14 cellular contexts compared by ENCODE assay signal in genomic region chr19:2629491-2630351, GRCh38.
DNase-seq lines count a peak whose midpoint lies in the region; ATAC-seq, FAIRE-seq and TF ChIP-seq lines count a peak whose summit lies in the region.
"Had no signal": no experiment of that assay in that cellular context is flagged by ENCODE, and none has a peak within 500 bp of the region (broad histone marks: within the 10 kb centered on the region; RNA-seq: fewer than 3 reads in every experiment).

No MANE protein-coding gene starts in this region.

- BruUV-seq in HepG2 (replicated peaks; lab: Mats Ljungman, UMichigan), result no TSS peak

- H3K4me2 ChIP-seq in HepG2 (ENCODE audit: low read depth, low read length), result peak overlapping the region; percentile 65

- H3K4me3 Mint-ChIP-seq in IgD-negative memory B cell, result peak overlapping the region; percentile 41 to 90 (median 67)
- peak overlapping the region; percentile 39 for H3K4me3 Mint-ChIP-seq in stimulated activated memory B cell treated with anti-CD40 and anti-IgM and Interleukin-4, amounts not matched to agents 10 μg/mL and 1 μg/mL and 100 μg/mL, for 72 hours
- H3K4me3 Mint-ChIP-seq: activated naive CD8-positive, alpha-beta T cell treated with anti-CD3 and anti-CD28 coated beads, Interleukin-2, amount 10 ng/mL, durations not matched to agents 7 days and 5 days; endodermal cell had no signal

- H3K27ac Mint-ChIP-seq in IgD-negative memory B cell, result peak overlapping the region; percentile 92 to 97 (median 96)
- peak overlapping the region; percentile 93 for H3K27ac Mint-ChIP-seq in stimulated activated memory B cell treated with anti-CD40 and anti-IgM and Interleukin-4, amounts not matched to agents 10 μg/mL and 1 μg/mL and 100 μg/mL, for 72 hours
- H3K27ac Mint-ChIP-seq: activated naive CD8-positive, alpha-beta T cell treated with anti-CD3 and anti-CD28 coated beads, Interleukin-2, amount 10 ng/mL, durations not matched to agents 7 days and 5 days; endodermal cell had no signal

- no peaks in the 10 kb centered on the region for H4K20me1 ChIP-seq in HepG2 (ENCODE audit: insufficient read depth, low read length)

- peak; percentile 11; the same call in 1 of the 3 replicates for ATAC-seq in HepG2
- no peak for ATAC-seq in stimulated activated memory B cell treated with anti-CD40 and anti-IgM and Interleukin-4, amounts not matched to agents 10 μg/mL and 1 μg/mL and 100 μg/mL, for 72 hours
- ATAC-seq in HG03342 (IDR thresholded peaks at IDR 0.05; ENCODE audit: unreplicated experiment), result no peak

- H3K4me1 ChIP-seq in HepG2 (ENCODE audit: insufficient read depth, low read length), result peaks cover 62% of the 10 kb centered on the region

- H3K27me3 ChIP-seq in HepG2 (ENCODE audit: control insufficient read depth in 1 of 2, insufficient read depth in 2 of 2, low read length in 2 of 2), result no peaks in the 10 kb centered on the region

- no peak overlapping the region for H2AFZ ChIP-seq in HepG2 (ENCODE audit: low read length)

- H3K36me3 ChIP-seq in HepG2 (replicated peaks in 1 of 2; ENCODE audit: control insufficient read depth in 1 of 2, insufficient read depth in 2 of 2, low read length in 2 of 2), result no peaks in the 10 kb centered on the region

- no peak for TF ChIP-seq CTCF in HepG2 (CRISPR knock-in tag; IDR thresholded peaks at IDR 0.05)

- peak overlapping the region; percentile 4 for H3K27ac ChIP-seq in HepG2 (ENCODE audit: extremely low read length, insufficient read depth, low read length)

- H3K4me1 Mint-ChIP-seq in IgD-negative memory B cell, result peaks cover 72 to 81% (median 75%) of the 10 kb centered on the region in 3 donors
- peaks cover 95% of the 10 kb centered on the region for H3K4me1 Mint-ChIP-seq in stimulated activated memory B cell treated with anti-CD40 and anti-IgM and Interleukin-4, amounts not matched to agents 10 μg/mL and 1 μg/mL and 100 μg/mL, for 72 hours
- H3K4me1 Mint-ChIP-seq: endodermal cell had no signal

- no peak for TF ChIP-seq RAD21 in HepG2 (CRISPR knock-in tag; IDR thresholded peaks at IDR 0.05)

- peaks cover 0 to 9% (median 0%) of the 10 kb centered on the region in 3 donors for H3K9me3 Mint-ChIP-seq in IgD-negative memory B cell
- H3K9me3 Mint-ChIP-seq in stimulated activated memory B cell treated with anti-CD40 and anti-IgM and Interleukin-4, amounts not matched to agents 10 μg/mL and 1 μg/mL and 100 μg/mL, for 72 hours, result peaks cover 6% of the 10 kb centered on the region

- WGBS in HepG2 (ENCODE audit: low lambda C conversion rate), result 26% methylated on average over 16 of the region's 16 CpGs

- peak; percentile 85 for DNase-seq in SKM-1 treated with dmso at 0.1 percent for 144 hours (lab: John Stamatoyannopoulos, UW; ENCODE audit: unreplicated experiment)
- peak; percentile 58 for DNase-seq in HepG2 (ENCODE audit: low spot score)
- no peak for DNase-seq in NCI-H1092 treated with DMSO at 0.1 percent for 48 hours (lab: John Stamatoyannopoulos, UW)
- DNase-seq in GM19240 (ENCODE audit: insufficient read length, low spot score), result no peak
- no peak for DNase-seq in COR-L47 (lab: John Stamatoyannopoulos, UW)
- DNase-seq: activated CD4-positive, CD25-positive, alpha-beta regulatory T cell treated with anti-CD3 and anti-CD28 coated beads, Interleukin-2, amount 50 U/mL, for 72 hours; activated naive CD8-positive, alpha-beta T cell treated with anti-CD3 and anti-CD28 coated beads, Interleukin-2, amount 10 ng/mL, durations not matched to agents 7 days and 5 days; endodermal cell; hypothalamus; NCI-H1930; stimulated activated CD4-positive, alpha-beta T cell treated with anti-CD3 and anti-CD28 coated beads, Interleukin-4, amount 100 ng/mL, for 4 hours had no signal

- peaks cover 11% of the 10 kb centered on the region for H3K9me3 ChIP-seq in HepG2 (ENCODE audit: low read length)

- CTCF ChIA-PET in HepG2 (lab: Yijun Ruan, JAX; ENCODE audit: low intra/inter-chr PET ratio, low total read pairs), result no interaction called here

- FAIRE-seq in HepG2 (lab: Jason Lieb, UNC), result no peak

- no peak for TF ChIP-seq EP300 in HepG2 (IDR thresholded peaks at IDR 0.05; ENCODE audit: low read depth in 2 of 2, low read length in 2 of 2)
- TF ChIP-seq EP300 in HepG2 (CRISPR knock-in tag; IDR thresholded peaks at IDR 0.05; ENCODE audit: borderline replicate concordance), result no peak

- peaks cover 11% of the 10 kb centered on the region for H3K36me3 Mint-ChIP-seq in IgD-negative memory B cell
- H3K36me3 Mint-ChIP-seq in stimulated activated memory B cell treated with anti-CD40 and anti-IgM and Interleukin-4, amounts not matched to agents 10 μg/mL and 1 μg/mL and 100 μg/mL, for 72 hours, result peaks cover 23% of the 10 kb centered on the region

- POLR2A ChIA-PET in HepG2 (lab: Yijun Ruan, JAX), result interaction anchor here (0.6 to 1.5 kb wide), 4 partner anchors 9 to 153 kb away, joined by 3 to 6 read pairs (median 5); partner anchors contain the start of gene GADD45B

- H3K4me3 ChIP-seq in HepG2 (replicated peaks in 1 of 3; ENCODE audit: insufficient read depth in 1 of 3, low read depth in 2 of 3, low read length in 3 of 3), result peak overlapping the region in 1 of 3 experiments; percentile 17; a peak in 1 of 6 replicates

- H3K27me3 Mint-ChIP-seq in IgD-negative memory B cell, result peaks cover 1% of the 10 kb centered on the region
- H3K27me3 Mint-ChIP-seq in stimulated activated memory B cell treated with anti-CD40 and anti-IgM and Interleukin-4, amounts not matched to agents 10 μg/mL and 1 μg/mL and 100 μg/mL, for 72 hours, result no peaks in the 10 kb centered on the region
- H3K27me3 Mint-ChIP-seq: activated naive CD8-positive, alpha-beta T cell treated with anti-CD3 and anti-CD28 coated beads, Interleukin-2, amount 10 ng/mL, durations not matched to agents 7 days and 5 days had no signal

- intact Hi-C loops in HepG2 (cut with micrococcal nuclease; ENCODE audit: unreplicated experiment), result no loop called here

- TF ChIP-seq POLR2A in HepG2 (IDR thresholded peaks at IDR 0.05; ENCODE audit: insufficient read depth in 1 of 2, low read depth in 2 of 2, low read length in 2 of 2), result no peak

- H3K79me2 ChIP-seq in HepG2 (ENCODE audit: insufficient read depth, low read length), result no peaks in the 10 kb centered on the region

- H3K9ac ChIP-seq in HepG2 (ENCODE audit: insufficient read depth, low read depth, low read length), result no peak overlapping the region

- in situ Hi-C loops in HepG2 (cut with HindIII; ENCODE audit: extremely low pct_ligation_motif_present, low pct_unique_long_range_greater_than_20kb), result no loop called here

TF ChIP-seq in HepG2, 621 proteins besides CTCF, POLR2A, EP300 and RAD21 (continues in another document):
- TF ChIP-seq XBP1 (CRISPR knock-in tag; IDR thresholded peaks at IDR 0.05) (no peak), ETV5 (CRISPR knock-in tag; IDR thresholded peaks at IDR 0.05; ENCODE audit: borderline replicate concordance) (peak; percentile 47; the same call in 1 of the 2 replicates), NCOR1 (IDR thresholded peaks at IDR 0.05; ENCODE audit: borderline replicate concordance, low read length) (peak; percentile 55; the same call in 1 of the 2 replicates), ARNTL (CRISPR knock-in tag; IDR thresholded peaks at IDR 0.05) (0 out of 2 replicates have a peak, but pooled peaks have one; percentile 47), TCF12 (IDR thresholded peaks at IDR 0.05) (no peak), TCF12 (CRISPR knock-in tag; IDR thresholded peaks at IDR 0.05) (no peak), MAFK (conservative IDR thresholded peaks at IDR 0.05 in 1 of 2, IDR thresholded peaks at IDR 0.05 in 1 of 2; ENCODE audit: low read length in 2 of 2) (no peak), ZNF878 (CRISPR knock-in tag; IDR thresholded peaks at IDR 0.05) (no peak), GPBP1L1 (CRISPR knock-in tag; IDR thresholded peaks at IDR 0.05) (no peak), ZKSCAN5 (CRISPR knock-in tag; IDR thresholded peaks at IDR 0.05) (no peak), PTBP1 (IDR thresholded peaks at IDR 0.05; ENCODE audit: low read depth, low read length, poor library complexity, severe bottlenecking) (no peak)

Comparison
In these comparisons a context has a peak if more than half of its experiments do, and no peak if none do; other contexts are left out.
1. DNase-seq: peak in SKM-1 treated with dmso at 0.1 percent for 144 hours (single experiment) and HepG2 (single experiment); none in NCI-H1092 treated with DMSO at 0.1 percent for 48 hours (single experiment), GM19240 (single experiment) and COR-L47 (single experiment).